ENCODE assay signal across 22 cellular contexts in genomic region chr12:84036912-84037311, GRCh38.
"Had no signal": no experiment of that assay in that cellular context is flagged by ENCODE, and none has a peak within 500 bp of the region (broad histone marks: within the 10 kb centered on the region; RNA-seq: fewer than 3 reads in every experiment).

No MANE protein-coding gene starts in this region.

- H3K4me3 Mint-ChIP-seq: dendritic cell treated with granulocyte-macrophage colony-stimulating factor and Interleukin-4, amounts not matched to agents 40 ng/mL and 50 ng/mL, for 4 days; effector memory CD8-positive, alpha-beta T cell; endodermal cell; mesothelial cell of epicardium; naive B cell; naive thymus-derived CD8-positive, alpha-beta T cell had no signal

- H3K4me3 ChIP-seq: colonic mucosa, esophagus muscularis mucosa, gastroesophageal sphincter, heart right ventricle, left lung, lower lobe of right lung, mucosa of descending colon had no signal

- H3K27ac Mint-ChIP-seq: dendritic cell treated with granulocyte-macrophage colony-stimulating factor and Interleukin-4, amounts not matched to agents 40 ng/mL and 50 ng/mL, for 4 days; effector memory CD8-positive, alpha-beta T cell; endodermal cell; mesothelial cell of epicardium; naive B cell; naive thymus-derived CD8-positive, alpha-beta T cell had no signal

- H3K36me3 Mint-ChIP-seq: naive B cell; naive thymus-derived CD8-positive, alpha-beta T cell had no signal

- H3K9me3 ChIP-seq: colonic mucosa had no signal

- H3K36me3 ChIP-seq: colonic mucosa, esophagus muscularis mucosa, gastroesophageal sphincter, heart right ventricle, left lung, lower lobe of right lung had no signal

- H3K4me1 ChIP-seq: colonic mucosa, esophagus muscularis mucosa, foreskin keratinocyte, gastroesophageal sphincter, heart right ventricle, left lung, lower lobe of right lung had no signal

- H3K4me1 Mint-ChIP-seq: mesothelial cell of epicardium; naive B cell; naive thymus-derived CD8-positive, alpha-beta T cell had no signal

- H3K27ac ChIP-seq: colonic mucosa, esophagus muscularis mucosa, foreskin keratinocyte, gastroesophageal sphincter, heart right ventricle, left lung, lower lobe of right lung had no signal

- H3K27me3 Mint-ChIP-seq: dendritic cell treated with granulocyte-macrophage colony-stimulating factor and Interleukin-4, amounts not matched to agents 40 ng/mL and 50 ng/mL, for 4 days; effector memory CD8-positive, alpha-beta T cell; naive B cell; naive thymus-derived CD8-positive, alpha-beta T cell had no signal

- H3K27me3 ChIP-seq: colonic mucosa, esophagus muscularis mucosa, foreskin keratinocyte, gastroesophageal sphincter, heart right ventricle, left lung had no signal

- DNase-seq: colonic mucosa; cortex of kidney; effector CD8-positive, alpha-beta T cell; effector memory CD8-positive, alpha-beta T cell; endodermal cell; foreskin keratinocyte; glutamatergic neuron; head of caudate nucleus; heart right ventricle; hippocampal formation; left cardiac atrium; left lung; left ventricle myocardium superior; lower lobe of right lung; mesenchymal stem cell; mucosa of descending colon; naive B cell; naive thymus-derived CD8-positive, alpha-beta T cell had no signal
